Comparison of ENCODE assay signal across 8 cellular contexts in the genomic region with DNA sequence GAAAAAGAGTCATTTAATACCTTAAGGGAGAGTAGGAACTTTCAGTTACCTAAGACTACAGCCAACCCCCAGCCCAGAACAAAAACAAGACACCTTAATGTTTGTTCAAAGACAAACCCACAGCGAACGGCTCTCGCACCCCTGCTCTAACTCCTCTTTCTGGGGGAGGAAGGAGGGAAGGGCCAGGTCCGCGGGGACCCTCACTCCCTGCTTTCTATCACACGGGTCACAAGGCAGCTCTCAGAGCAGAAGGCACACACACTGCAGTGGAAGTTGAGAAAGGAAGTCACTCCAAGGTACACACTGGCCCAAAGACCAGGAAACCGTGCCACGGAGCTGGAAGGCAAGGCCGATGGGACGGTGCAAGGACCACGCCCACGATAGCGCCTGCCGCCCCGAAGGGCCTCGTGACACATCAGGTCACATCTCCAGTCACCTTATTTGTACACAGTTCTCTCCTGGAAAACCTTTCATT. TPM values are rescaled to one million over a fixed set of nuclear protein-coding genes. Genes with fewer than 3 reads are reported as not detected.
DNase-seq lines count a peak whose midpoint lies in the region; ATAC-seq and TF ChIP-seq lines count a peak whose summit lies in the region.

No MANE protein-coding gene starts in this region.

- H3K9me3 ChIP-seq in sigmoid colon, result no peaks in the 10 kb centered on the region

- no peak overlapping the region for H3K4me3 Mint-ChIP-seq in activated CD4-positive, alpha-beta T cell treated with anti-CD3 and anti-CD28 coated beads, Interleukin-2, amount 10 ng/mL, durations not matched to agents 7 days and 5 days
- H3K4me3 Mint-ChIP-seq in T-cell (peak overlapping the region in 1 of 3 donors; percentile 39), Calu3 (ENCODE audit: low read depth, unreplicated experiment) (no peak overlapping the region)

- H3K4me1 Mint-ChIP-seq in activated CD4-positive, alpha-beta T cell treated with anti-CD3 and anti-CD28 coated beads, Interleukin-2, amount 10 ng/mL, durations not matched to agents 7 days and 5 days, result no peaks in the 10 kb centered on the region
- H3K4me1 Mint-ChIP-seq in T-cell, result peaks cover 9 to 20% (median 10%) of the 10 kb centered on the region in 3 donors
- peaks cover 2% of the 10 kb centered on the region for H3K4me1 Mint-ChIP-seq in Calu3 (ENCODE audit: low read depth, unreplicated experiment)

- BruUV-seq in Calu3 (replicated peaks; lab: Mats Ljungman, UMichigan), result no TSS peak

- H3K36me3 ChIP-seq in sigmoid colon, result peaks cover 23 to 78% (median 50%) of the 10 kb centered on the region in 4 donors

- POLR2A ChIA-PET in activated CD4-positive, alpha-beta T cell treated with anti-CD3 and anti-CD28 coated beads, Interleukin-2, amount 10 ng/mL, durations not matched to agents 7 days and 5 days (lab: Charles Lee), result no interaction called here
- POLR2A ChIA-PET in T-cell (lab: Charles Lee) (interaction anchor here in 1 of 2 donors (0.6 kb wide), 1 partner anchor 9 kb away, joined by 4 read pairs; no protein-coding TSS in a partner anchor), HEK293T (lab: Yijun Ruan, JAX) (no interaction called here)

- peaks cover 46% of the 10 kb centered on the region for H3K36me3 Mint-ChIP-seq in activated CD4-positive, alpha-beta T cell treated with anti-CD3 and anti-CD28 coated beads, Interleukin-2, amount 10 ng/mL, durations not matched to agents 7 days and 5 days (ENCODE audit: low read depth)
- H3K36me3 Mint-ChIP-seq in T-cell (peaks cover 50% of the 10 kb centered on the region), Calu3 (ENCODE audit: insufficient read depth, unreplicated experiment) (peaks cover 66% of the 10 kb centered on the region)

- TF ChIP-seq CTCF in sigmoid colon (IDR thresholded peaks at IDR 0.05) (no peak), Calu3 (IDR thresholded peaks at IDR 0.05; ENCODE audit: unreplicated experiment) (no peak)

- peaks cover 0 to 11% (median 5%) of the 10 kb centered on the region in 4 donors for H3K4me1 ChIP-seq in sigmoid colon

- CTCF ChIA-PET in activated CD4-positive, alpha-beta T cell treated with anti-CD3 and anti-CD28 coated beads, Interleukin-2, amount 10 ng/mL, durations not matched to agents 7 days and 5 days (lab: Charles Lee), result interaction anchor here (1.3 to 1.7 kb wide), 2 partner anchors 9 to 117 kb away, joined by 3 to 5 read pairs; no protein-coding TSS in a partner anchor
- CTCF ChIA-PET in T-cell (lab: Charles Lee) (no interaction called here), Calu3 (lab: Charles Lee) (no interaction called here), HEK293T (lab: Yijun Ruan, JAX) (no interaction called here)

- H3K4me3 ChIP-seq in sigmoid colon, result no peak overlapping the region

- no peaks in the 10 kb centered on the region for H3K9me3 Mint-ChIP-seq in activated CD4-positive, alpha-beta T cell treated with anti-CD3 and anti-CD28 coated beads, Interleukin-2, amount 10 ng/mL, durations not matched to agents 7 days and 5 days
- H3K9me3 Mint-ChIP-seq in T-cell (no peaks in the 10 kb centered on the region), Calu3 (ENCODE audit: low read depth, unreplicated experiment) (no peaks in the 10 kb centered on the region)

- no peak for DNase-seq in activated CD4-positive, alpha-beta T cell treated with anti-CD3 and anti-CD28 coated beads, Interleukin-2, amount 10 ng/mL, durations not matched to agents 7 days and 5 days
- no peak for DNase-seq in activated CD4-positive, alpha-beta T cell treated with anti-CD3 and anti-CD28 coated beads for 4 hours
- DNase-seq in T-cell (no peak), sigmoid colon (peak; percentile 57), NCI-H2227 (lab: John Stamatoyannopoulos, UW; ENCODE audit: unreplicated experiment) (no peak), Calu3 (no peak), HEK293T (ENCODE audit: extremely low spot score) (no peak)

- TF ChIP-seq POLR2A in sigmoid colon (IDR thresholded peaks at IDR 0.05), result no peak

- peak; percentile 19 for ATAC-seq in HG02623 (IDR thresholded peaks at IDR 0.05; ENCODE audit: unreplicated experiment)
- no peak for ATAC-seq in T-cell (replicated peaks in 1 of 4)

- intact Hi-C loops in sigmoid colon (cut with DNase I) (no loop called here), Calu3 (cut with micrococcal nuclease; ENCODE audit: unreplicated experiment) (no loop called here)

- H3K27ac Mint-ChIP-seq in activated CD4-positive, alpha-beta T cell treated with anti-CD3 and anti-CD28 coated beads, Interleukin-2, amount 10 ng/mL, durations not matched to agents 7 days and 5 days, result peak overlapping the region; percentile 70
- peak overlapping the region; percentile 79 to 86 for H3K27ac Mint-ChIP-seq in T-cell
- no peak overlapping the region for H3K27ac Mint-ChIP-seq in Calu3 (ENCODE audit: unreplicated experiment)

- TF ChIP-seq EP300 in sigmoid colon (IDR thresholded peaks at IDR 0.05), result no peak

- H3K27me3 Mint-ChIP-seq in activated CD4-positive, alpha-beta T cell treated with anti-CD3 and anti-CD28 coated beads, Interleukin-2, amount 10 ng/mL, durations not matched to agents 7 days and 5 days, result no peaks in the 10 kb centered on the region
- H3K27me3 Mint-ChIP-seq in T-cell, result no peaks in the 10 kb centered on the region
- no peaks in the 10 kb centered on the region for H3K27me3 Mint-ChIP-seq in Calu3 (ENCODE audit: unreplicated experiment)

- 64 to 82% methylated on average over 16 of the region's 16 CpGs for WGBS in sigmoid colon, 2 donors

- H3K27ac ChIP-seq in sigmoid colon, result no peak overlapping the region

- no peaks in the 10 kb centered on the region for H3K27me3 ChIP-seq in sigmoid colon

TF ChIP-seq in HEK293T, 16 proteins besides CTCF, POLR2A, EP300 and RAD21:
- TF ChIP-seq LEF1 (IDR thresholded peaks at IDR 0.05; ENCODE audit: borderline replicate concordance) (no peak), SP1 (IDR thresholded peaks at IDR 0.05) (no peak), CTBP1 (IDR thresholded peaks at IDR 0.05; ENCODE audit: borderline replicate concordance) (no peak), SUZ12 (IDR thresholded peaks at IDR 0.05) (no peak), FOXA1 (IDR thresholded peaks at IDR 0.05) (no peak), L3MBTL2 (conservative IDR thresholded peaks at IDR 0.05) (no peak), FOXM1 (IDR thresholded peaks at IDR 0.05; ENCODE audit: borderline replicate concordance) (no peak), ARNT (IDR thresholded peaks at IDR 0.05) (no peak), HDGF (IDR thresholded peaks at IDR 0.05; ENCODE audit: borderline replicate concordance) (no peak), TARDBP (IDR thresholded peaks at IDR 0.05) (no peak), NFRKB (IDR thresholded peaks at IDR 0.05) (no peak), BHLHE40 (IDR thresholded peaks at IDR 0.05; ENCODE audit: borderline replicate concordance) (no peak), ZNF384 (IDR thresholded peaks at IDR 0.05) (no peak), FOXK2 (IDR thresholded peaks at IDR 0.05) (no peak), ELF4 (IDR thresholded peaks at IDR 0.05) (no peak)
- TF ChIP-seq, protein P1, sequence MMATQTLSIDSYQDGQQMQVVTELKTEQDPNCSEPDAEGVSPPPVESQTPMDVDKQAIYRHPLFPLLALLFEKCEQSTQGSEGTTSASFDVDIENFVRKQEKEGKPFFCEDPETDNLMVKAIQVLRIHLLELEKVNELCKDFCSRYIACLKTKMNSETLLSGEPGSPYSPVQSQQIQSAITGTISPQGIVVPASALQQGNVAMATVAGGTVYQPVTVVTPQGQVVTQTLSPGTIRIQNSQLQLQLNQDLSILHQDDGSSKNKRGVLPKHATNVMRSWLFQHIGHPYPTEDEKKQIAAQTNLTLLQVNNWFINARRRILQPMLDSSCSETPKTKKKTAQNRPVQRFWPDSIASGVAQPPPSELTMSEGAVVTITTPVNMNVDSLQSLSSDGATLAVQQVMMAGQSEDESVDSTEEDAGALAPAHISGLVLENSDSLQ (IDR thresholded peaks at IDR 0.05), result no peak
TF ChIP-seq in HEK293T: peak in this region for 0.

RNA-seq across cellular contexts. Expression of a gene that starts 10.0 kb away (rescaled TPM):
- total RNA-seq in activated CD4-positive, alpha-beta T cell treated with anti-CD3 and anti-CD28 coated beads, Interleukin-2, amount 10 ng/mL, durations not matched to agents 7 days and 5 days, result not detected
- total RNA-seq in T-cell (not detected), sigmoid colon (not detected), Calu3 (2022) (not detected in 2 replicates)
- not detected for polyA plus RNA-seq in sigmoid colon

RNA-seq across cellular contexts. Expression of a gene that starts 23.3 kb away (rescaled TPM):
- total RNA-seq in activated CD4-positive, alpha-beta T cell treated with anti-CD3 and anti-CD28 coated beads, Interleukin-2, amount 10 ng/mL, durations not matched to agents 7 days and 5 days, result 100 to 1,000 TPM; 172 to 189 TPM
- total RNA-seq in T-cell (10 to 100 TPM; 32.9 to 44.3 (median 41.8) TPM), sigmoid colon (10 to 100 TPM; 32.1 to 79.5 (median 52.8) TPM), Calu3 (2022) (89.2 and 104 TPM in 2 replicates)
- 100 to 1,000 TPM; 121 to 154 (median 134) TPM for polyA plus RNA-seq in sigmoid colon
